In the genomic region with DNA sequence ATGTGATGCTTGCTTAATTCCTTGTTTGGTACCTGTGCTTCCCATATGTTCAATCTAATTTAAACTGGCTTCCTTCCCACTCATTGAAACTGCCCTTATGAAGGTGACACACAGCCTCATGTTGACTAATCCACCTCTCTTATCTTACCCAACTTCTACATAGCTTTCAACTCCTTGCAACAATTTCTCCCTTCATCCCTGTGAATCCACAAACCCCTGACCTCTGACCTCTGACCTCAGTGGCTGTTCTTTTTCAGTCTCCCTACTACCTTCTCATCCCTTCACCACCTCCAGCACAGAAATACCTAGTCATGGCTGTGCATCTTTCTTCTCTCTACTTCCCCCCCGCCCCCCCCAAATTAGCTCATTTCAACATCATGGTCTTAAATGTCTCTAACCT, we compare ENCODE assay signal across 31 cellular contexts.
"Had no signal": no experiment of that assay in that cellular context is flagged by ENCODE, and none has a peak within 500 bp of the region (broad histone marks: within the 10 kb centered on the region; RNA-seq: fewer than 3 reads in every experiment).

No MANE protein-coding gene starts in this region.

- FAIRE-seq: TTC549 had no signal

- H3K36me3 ChIP-seq: adrenal gland, Peyer's patch, SJCRH30 had no signal

- H3K4me1 Mint-ChIP-seq: activated B cell treated with CpG ODN at 0.5 μM for 24 hours; activated CD4-positive, alpha-beta memory T cell treated with anti-CD3 and anti-CD28 coated beads, Interleukin-2, amount 10 ng/mL, durations not matched to agents 7 days and 5 days had no signal

- H3K27me3 Mint-ChIP-seq: activated B cell treated with CpG ODN at 0.5 μM for 24 hours; activated CD4-positive, alpha-beta memory T cell treated with anti-CD3 and anti-CD28 coated beads, Interleukin-2, amount 10 ng/mL, durations not matched to agents 7 days and 5 days; activated naive CD8-positive, alpha-beta T cell had no signal

- ATAC-seq: activated T-helper 17 cell treated with anti-CD3 and anti-CD28 coated beads, Interleukin-2, amount 50 U/mL, for 72 hours had no signal

- DNase-seq: activated B cell treated with CpG ODN at 0.5 μM for 24 hours; activated CD4-positive, alpha-beta memory T cell treated with anti-CD3 and anti-CD28 coated beads, Interleukin-2, amount 10 ng/mL, durations not matched to agents 7 days and 5 days; activated CD4-positive, alpha-beta T cell treated with anti-CD3 and anti-CD28 coated beads for 1 hour; activated CD4-positive, alpha-beta T cell treated with anti-CD3 and anti-CD28 coated beads, Interleukin-2, amount 50 U/mL, for 1 hour; activated gamma-delta T cell; activated naive CD4-positive, alpha-beta T cell treated with anti-CD3 and anti-CD28 coated beads for 36 hours; activated T-cell treated with anti-CD3 and anti-CD28 coated beads for 4 hours; activated T-cell treated with anti-CD3 and anti-CD28 coated beads, Interleukin-2, amount 50 U/mL, for 48 hours; adrenal gland; anterior cingulate cortex; caudate nucleus; MM.1S; NCI-H1105; NCI-H1436; NCI-H187 treated with DMSO at 0.1 percent for 48 hours; NCI-H2081 treated with DMSO at 0.1 percent for 48 hours; NCI-H2227 treated with DMSO at 0.1 percent for 48 hours; NCI-H446 treated with DMSO at 0.1 percent for 48 hours; NCI-H524 treated with DMSO at 0.1 percent for 48 hours; NCI-H774; NK-92 treated with Interleukin-12 subunit alpha and Interleukin-12 subunit beta, amount 100 ng/mL, for 24 hours; Peyer's patch; Right ventricle myocardium superior; SJCRH30; SK-N-SH; SW 1271; T1000 had no signal

- H3K9me3 Mint-ChIP-seq: activated B cell treated with CpG ODN at 0.5 μM for 24 hours; activated CD4-positive, alpha-beta memory T cell treated with anti-CD3 and anti-CD28 coated beads, Interleukin-2, amount 10 ng/mL, durations not matched to agents 7 days and 5 days; activated naive CD4-positive, alpha-beta T cell treated with anti-CD3 and anti-CD28 coated beads for 36 hours; activated T-helper 17 cell treated with anti-CD3 and anti-CD28 coated beads, Interleukin-2, amount 50 U/mL, for 72 hours had no signal

- H3K27ac Mint-ChIP-seq: activated B cell treated with CpG ODN at 0.5 μM for 24 hours; activated CD4-positive, alpha-beta memory T cell treated with anti-CD3 and anti-CD28 coated beads, Interleukin-2, amount 10 ng/mL, durations not matched to agents 7 days and 5 days; activated naive CD4-positive, alpha-beta T cell treated with anti-CD3 and anti-CD28 coated beads for 36 hours; activated naive CD8-positive, alpha-beta T cell; activated T-helper 17 cell treated with anti-CD3 and anti-CD28 coated beads, Interleukin-2, amount 50 U/mL, for 72 hours had no signal

- H3K4me1 ChIP-seq: adrenal gland, SJCRH30 had no signal

- H3K4me3 Mint-ChIP-seq: activated B cell treated with CpG ODN at 0.5 μM for 24 hours; activated CD4-positive, alpha-beta memory T cell treated with anti-CD3 and anti-CD28 coated beads, Interleukin-2, amount 10 ng/mL, durations not matched to agents 7 days and 5 days; activated naive CD4-positive, alpha-beta T cell treated with anti-CD3 and anti-CD28 coated beads for 36 hours; activated naive CD8-positive, alpha-beta T cell; activated T-helper 17 cell treated with anti-CD3 and anti-CD28 coated beads, Interleukin-2, amount 50 U/mL, for 72 hours had no signal

- H3K9me3 ChIP-seq: adrenal gland, Peyer's patch, SJCRH30, SK-N-SH had no signal

- H3K27me3 ChIP-seq: adrenal gland, Peyer's patch, SJCRH30 had no signal

- H3K36me3 Mint-ChIP-seq: activated naive CD8-positive, alpha-beta T cell had no signal

- H3K27ac ChIP-seq: adrenal gland, Peyer's patch, RWPE1, SJCRH30 had no signal

- H3K4me3 ChIP-seq: adrenal gland, Peyer's patch, SJCRH30 had no signal
